ENCODE assay signal across 2 cellular contexts in the genomic region with DNA sequence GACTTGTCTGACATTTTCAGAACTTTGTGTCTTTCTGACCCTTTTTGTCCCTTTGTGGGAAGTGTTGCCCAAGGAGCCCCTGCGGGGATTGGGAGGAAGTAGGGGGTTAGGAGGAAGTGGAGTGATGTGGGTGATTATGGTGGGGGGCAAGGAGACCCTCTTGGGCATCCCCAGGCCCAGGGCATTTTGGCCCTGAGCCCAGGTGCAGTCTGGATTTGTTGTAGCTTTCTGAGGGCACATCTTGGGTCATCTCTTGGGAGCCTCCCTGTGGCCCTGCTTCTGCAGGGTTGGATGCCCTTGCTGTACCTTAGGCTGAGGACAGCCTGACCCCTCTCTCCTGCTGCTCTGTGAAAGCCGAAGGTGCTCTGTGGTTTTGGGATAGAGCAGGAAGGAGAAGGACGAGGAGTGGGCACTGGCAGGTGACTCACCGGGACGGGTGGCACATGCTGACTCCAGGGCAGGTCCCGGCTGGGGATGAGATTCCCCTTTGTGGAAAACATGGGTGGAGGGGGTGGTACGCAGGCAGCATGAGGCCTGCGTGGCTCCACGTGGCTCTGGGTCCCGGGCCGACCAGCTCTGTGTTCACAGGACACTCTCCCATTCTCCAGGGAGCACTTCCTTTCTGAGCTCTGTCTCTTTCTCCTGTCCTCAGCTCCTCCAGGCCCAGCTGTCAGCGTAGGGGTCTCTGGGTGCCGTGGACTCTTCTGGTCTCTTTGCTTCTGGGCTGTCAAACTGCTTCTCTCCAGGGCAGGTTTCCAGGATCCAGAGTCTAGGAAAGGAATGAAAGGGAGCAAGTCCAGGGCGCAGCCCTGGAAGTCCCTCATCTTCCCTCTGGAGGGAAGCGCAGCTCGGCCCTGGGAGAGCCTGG.
TF ChIP-seq lines count a peak whose summit lies in the region.

No MANE protein-coding gene starts in this region.

TF ChIP-seq in HEK293, 187 proteins besides CTCF, POLR2A, EP300 and RAD21 (continued from another document):
- TF ChIP-seq, protein P1, sequence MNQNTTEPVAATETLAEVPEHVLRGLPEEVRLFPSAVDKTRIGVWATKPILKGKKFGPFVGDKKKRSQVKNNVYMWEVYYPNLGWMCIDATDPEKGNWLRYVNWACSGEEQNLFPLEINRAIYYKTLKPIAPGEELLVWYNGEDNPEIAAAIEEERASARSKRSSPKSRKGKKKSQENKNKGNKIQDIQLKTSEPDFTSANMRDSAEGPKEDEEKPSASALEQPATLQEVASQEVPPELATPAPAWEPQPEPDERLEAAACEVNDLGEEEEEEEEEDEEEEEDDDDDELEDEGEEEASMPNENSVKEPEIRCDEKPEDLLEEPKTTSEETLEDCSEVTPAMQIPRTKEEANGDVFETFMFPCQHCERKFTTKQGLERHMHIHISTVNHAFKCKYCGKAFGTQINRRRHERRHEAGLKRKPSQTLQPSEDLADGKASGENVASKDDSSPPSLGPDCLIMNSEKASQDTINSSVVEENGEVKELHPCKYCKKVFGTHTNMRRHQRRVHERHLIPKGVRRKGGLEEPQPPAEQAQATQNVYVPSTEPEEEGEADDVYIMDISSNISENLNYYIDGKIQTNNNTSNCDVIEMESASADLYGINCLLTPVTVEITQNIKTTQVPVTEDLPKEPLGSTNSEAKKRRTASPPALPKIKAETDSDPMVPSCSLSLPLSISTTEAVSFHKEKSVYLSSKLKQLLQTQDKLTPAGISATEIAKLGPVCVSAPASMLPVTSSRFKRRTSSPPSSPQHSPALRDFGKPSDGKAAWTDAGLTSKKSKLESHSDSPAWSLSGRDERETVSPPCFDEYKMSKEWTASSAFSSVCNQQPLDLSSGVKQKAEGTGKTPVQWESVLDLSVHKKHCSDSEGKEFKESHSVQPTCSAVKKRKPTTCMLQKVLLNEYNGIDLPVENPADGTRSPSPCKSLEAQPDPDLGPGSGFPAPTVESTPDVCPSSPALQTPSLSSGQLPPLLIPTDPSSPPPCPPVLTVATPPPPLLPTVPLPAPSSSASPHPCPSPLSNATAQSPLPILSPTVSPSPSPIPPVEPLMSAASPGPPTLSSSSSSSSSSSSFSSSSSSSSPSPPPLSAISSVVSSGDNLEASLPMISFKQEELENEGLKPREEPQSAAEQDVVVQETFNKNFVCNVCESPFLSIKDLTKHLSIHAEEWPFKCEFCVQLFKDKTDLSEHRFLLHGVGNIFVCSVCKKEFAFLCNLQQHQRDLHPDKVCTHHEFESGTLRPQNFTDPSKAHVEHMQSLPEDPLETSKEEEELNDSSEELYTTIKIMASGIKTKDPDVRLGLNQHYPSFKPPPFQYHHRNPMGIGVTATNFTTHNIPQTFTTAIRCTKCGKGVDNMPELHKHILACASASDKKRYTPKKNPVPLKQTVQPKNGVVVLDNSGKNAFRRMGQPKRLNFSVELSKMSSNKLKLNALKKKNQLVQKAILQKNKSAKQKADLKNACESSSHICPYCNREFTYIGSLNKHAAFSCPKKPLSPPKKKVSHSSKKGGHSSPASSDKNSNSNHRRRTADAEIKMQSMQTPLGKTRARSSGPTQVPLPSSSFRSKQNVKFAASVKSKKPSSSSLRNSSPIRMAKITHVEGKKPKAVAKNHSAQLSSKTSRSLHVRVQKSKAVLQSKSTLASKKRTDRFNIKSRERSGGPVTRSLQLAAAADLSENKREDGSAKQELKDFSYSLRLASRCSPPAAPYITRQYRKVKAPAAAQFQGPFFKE (tag by site-specific recombination; IDR thresholded peaks at IDR 0.05; ENCODE audit: borderline replicate concordance) = no peak
- TF ChIP-seq ZNF423 (tag by site-specific recombination; IDR thresholded peaks at IDR 0.05) = no peak
- TF ChIP-seq ZNF239 (tag by site-specific recombination; IDR thresholded peaks at IDR 0.05) = no peak
- no peak for TF ChIP-seq ZNF624 (tag by site-specific recombination; IDR thresholded peaks at IDR 0.05)
- TF ChIP-seq GLI4 (tag by site-specific recombination; IDR thresholded peaks at IDR 0.05) = no peak
- TF ChIP-seq ZNF549 (tag by site-specific recombination; IDR thresholded peaks at IDR 0.05) = no peak
- TF ChIP-seq, protein P2, sequence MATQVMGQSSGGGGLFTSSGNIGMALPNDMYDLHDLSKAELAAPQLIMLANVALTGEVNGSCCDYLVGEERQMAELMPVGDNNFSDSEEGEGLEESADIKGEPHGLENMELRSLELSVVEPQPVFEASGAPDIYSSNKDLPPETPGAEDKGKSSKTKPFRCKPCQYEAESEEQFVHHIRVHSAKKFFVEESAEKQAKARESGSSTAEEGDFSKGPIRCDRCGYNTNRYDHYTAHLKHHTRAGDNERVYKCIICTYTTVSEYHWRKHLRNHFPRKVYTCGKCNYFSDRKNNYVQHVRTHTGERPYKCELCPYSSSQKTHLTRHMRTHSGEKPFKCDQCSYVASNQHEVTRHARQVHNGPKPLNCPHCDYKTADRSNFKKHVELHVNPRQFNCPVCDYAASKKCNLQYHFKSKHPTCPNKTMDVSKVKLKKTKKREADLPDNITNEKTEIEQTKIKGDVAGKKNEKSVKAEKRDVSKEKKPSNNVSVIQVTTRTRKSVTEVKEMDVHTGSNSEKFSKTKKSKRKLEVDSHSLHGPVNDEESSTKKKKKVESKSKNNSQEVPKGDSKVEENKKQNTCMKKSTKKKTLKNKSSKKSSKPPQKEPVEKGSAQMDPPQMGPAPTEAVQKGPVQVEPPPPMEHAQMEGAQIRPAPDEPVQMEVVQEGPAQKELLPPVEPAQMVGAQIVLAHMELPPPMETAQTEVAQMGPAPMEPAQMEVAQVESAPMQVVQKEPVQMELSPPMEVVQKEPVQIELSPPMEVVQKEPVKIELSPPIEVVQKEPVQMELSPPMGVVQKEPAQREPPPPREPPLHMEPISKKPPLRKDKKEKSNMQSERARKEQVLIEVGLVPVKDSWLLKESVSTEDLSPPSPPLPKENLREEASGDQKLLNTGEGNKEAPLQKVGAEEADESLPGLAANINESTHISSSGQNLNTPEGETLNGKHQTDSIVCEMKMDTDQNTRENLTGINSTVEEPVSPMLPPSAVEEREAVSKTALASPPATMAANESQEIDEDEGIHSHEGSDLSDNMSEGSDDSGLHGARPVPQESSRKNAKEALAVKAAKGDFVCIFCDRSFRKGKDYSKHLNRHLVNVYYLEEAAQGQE (tag by site-specific recombination; IDR thresholded peaks at IDR 0.05) = no peak
TF ChIP-seq in HEK293: peak in this region for 0.

TF ChIP-seq in SK-N-SH treated with all-trans-retinoic acid at 6 μM for 48 hours, 23 proteins besides CTCF, POLR2A, EP300 and RAD21 (continued from another document):
- TF ChIP-seq, protein P3, sequence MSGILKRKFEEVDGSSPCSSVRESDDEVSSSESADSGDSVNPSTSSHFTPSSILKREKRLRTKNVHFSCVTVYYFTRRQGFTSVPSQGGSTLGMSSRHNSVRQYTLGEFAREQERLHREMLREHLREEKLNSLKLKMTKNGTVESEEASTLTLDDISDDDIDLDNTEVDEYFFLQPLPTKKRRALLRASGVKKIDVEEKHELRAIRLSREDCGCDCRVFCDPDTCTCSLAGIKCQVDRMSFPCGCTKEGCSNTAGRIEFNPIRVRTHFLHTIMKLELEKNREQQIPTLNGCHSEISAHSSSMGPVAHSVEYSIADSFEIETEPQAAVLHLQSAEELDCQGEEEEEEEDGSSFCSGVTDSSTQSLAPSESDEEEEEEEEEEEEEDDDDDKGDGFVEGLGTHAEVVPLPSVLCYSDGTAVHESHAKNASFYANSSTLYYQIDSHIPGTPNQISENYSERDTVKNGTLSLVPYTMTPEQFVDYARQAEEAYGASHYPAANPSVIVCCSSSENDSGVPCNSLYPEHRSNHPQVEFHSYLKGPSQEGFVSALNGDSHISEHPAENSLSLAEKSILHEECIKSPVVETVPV (CRISPR knock-in tag; IDR thresholded peaks at IDR 0.05) = no peak
- TF ChIP-seq, protein P4, sequence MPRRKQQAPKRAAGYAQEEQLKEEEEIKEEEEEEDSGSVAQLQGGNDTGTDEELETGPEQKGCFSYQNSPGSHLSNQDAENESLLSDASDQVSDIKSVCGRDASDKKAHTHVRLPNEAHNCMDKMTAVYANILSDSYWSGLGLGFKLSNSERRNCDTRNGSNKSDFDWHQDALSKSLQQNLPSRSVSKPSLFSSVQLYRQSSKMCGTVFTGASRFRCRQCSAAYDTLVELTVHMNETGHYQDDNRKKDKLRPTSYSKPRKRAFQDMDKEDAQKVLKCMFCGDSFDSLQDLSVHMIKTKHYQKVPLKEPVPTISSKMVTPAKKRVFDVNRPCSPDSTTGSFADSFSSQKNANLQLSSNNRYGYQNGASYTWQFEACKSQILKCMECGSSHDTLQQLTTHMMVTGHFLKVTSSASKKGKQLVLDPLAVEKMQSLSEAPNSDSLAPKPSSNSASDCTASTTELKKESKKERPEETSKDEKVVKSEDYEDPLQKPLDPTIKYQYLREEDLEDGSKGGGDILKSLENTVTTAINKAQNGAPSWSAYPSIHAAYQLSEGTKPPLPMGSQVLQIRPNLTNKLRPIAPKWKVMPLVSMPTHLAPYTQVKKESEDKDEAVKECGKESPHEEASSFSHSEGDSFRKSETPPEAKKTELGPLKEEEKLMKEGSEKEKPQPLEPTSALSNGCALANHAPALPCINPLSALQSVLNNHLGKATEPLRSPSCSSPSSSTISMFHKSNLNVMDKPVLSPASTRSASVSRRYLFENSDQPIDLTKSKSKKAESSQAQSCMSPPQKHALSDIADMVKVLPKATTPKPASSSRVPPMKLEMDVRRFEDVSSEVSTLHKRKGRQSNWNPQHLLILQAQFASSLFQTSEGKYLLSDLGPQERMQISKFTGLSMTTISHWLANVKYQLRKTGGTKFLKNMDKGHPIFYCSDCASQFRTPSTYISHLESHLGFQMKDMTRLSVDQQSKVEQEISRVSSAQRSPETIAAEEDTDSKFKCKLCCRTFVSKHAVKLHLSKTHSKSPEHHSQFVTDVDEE (CRISPR knock-in tag; IDR thresholded peaks at IDR 0.05) = no peak
- TF ChIP-seq ZFP30 (CRISPR knock-in tag; IDR thresholded peaks at IDR 0.05) (no peak), SNAI2 (CRISPR knock-in tag; IDR thresholded peaks at IDR 0.05) (no peak)
